20 cellular contexts compared by ENCODE assay signal in the genomic region with DNA sequence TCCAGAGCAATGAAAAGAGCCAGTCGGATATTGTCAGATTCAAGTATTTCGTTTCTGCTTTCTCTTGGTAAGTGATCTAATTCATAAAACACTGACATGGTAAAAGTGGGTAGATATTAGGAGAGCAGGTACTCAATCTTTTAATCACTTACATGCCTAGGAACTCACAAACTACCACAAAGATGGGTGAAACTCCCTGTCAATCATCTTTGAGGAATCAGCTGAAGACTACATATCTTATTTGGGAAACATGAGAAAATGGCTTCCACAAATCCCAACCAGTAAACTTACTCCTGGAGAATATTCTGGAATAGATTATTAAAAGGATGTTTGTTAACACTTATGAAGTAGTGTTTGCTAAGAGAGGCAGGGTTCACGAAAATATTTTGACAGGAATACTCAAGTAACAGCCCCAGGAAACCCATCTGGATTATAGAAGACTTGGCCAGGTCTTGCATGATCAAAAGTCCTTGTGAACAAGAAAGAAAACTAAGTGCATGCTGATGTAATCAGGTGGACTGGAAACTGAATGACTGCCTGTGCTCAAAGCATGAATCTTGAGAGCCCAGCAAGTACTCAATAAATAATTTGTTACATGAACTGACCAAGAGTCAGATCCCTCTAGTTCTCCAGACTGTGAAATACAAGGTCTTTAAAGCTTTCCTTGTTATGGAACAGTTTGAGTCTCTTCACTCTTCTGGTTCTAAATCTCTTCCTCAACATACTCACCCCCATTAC. TPM values are rescaled to one million over a fixed set of nuclear protein-coding genes. Genes with fewer than 3 reads are reported as not detected.
A peak's percentile ranks its signal among the peaks of the same experiment; 100 is the strongest.
DNase-seq lines count a peak whose midpoint lies in the region; ATAC-seq, FAIRE-seq and TF ChIP-seq lines count a peak whose summit lies in the region.
"Had no signal": no experiment of that assay in that cellular context is flagged by ENCODE, and none has a peak within 500 bp of the region (broad histone marks: within the 10 kb centered on the region; RNA-seq: fewer than 3 reads in every experiment).

No MANE protein-coding gene starts in this region.

- H3K36me3 Mint-ChIP-seq in activated CD4-positive, alpha-beta T cell treated with anti-CD3 and anti-CD28 coated beads, Interleukin-2, amount 10 ng/mL, durations not matched to agents 24 days and 14 days (ENCODE audit: low read depth) = peaks cover 48% of the 10 kb centered on the region
- H3K36me3 Mint-ChIP-seq in T-helper 17 cell (ENCODE audit: low read depth) (peaks cover 5% of the 10 kb centered on the region), type B pancreatic cell (peaks cover 21% of the 10 kb centered on the region)

- peaks cover 0 to 62% of the 10 kb centered on the region in 2 donors for H3K36me3 ChIP-seq in left lung

- no peaks in the 10 kb centered on the region for H3K27me3 ChIP-seq in left lung

- no peak overlapping the region for H3K27ac ChIP-seq in left lung
- H3K27ac ChIP-seq: PC-9, RWPE1 had no signal

- no peak overlapping the region for H3K4me3 ChIP-seq in left lung
- H3K4me3 ChIP-seq: PC-9 had no signal

- peak overlapping the region; percentile 9 for H3K27ac Mint-ChIP-seq in activated CD4-positive, alpha-beta T cell treated with anti-CD3 and anti-CD28 coated beads, Interleukin-2, amount 10 ng/mL, durations not matched to agents 24 days and 14 days
- H3K27ac Mint-ChIP-seq in T-helper 17 cell (peak overlapping the region; percentile 14), type B pancreatic cell (no peak overlapping the region)
- H3K27ac Mint-ChIP-seq: B cell, H9 had no signal

- DNase-seq in activated CD4-positive, alpha-beta T cell treated with anti-CD3 and anti-CD28 coated beads, Interleukin-2, amount 10 ng/mL, durations not matched to agents 24 days and 14 days = no peak
- DNase-seq in activated CD4-positive, alpha-beta T cell treated with anti-CD3 and anti-CD28 coated beads, Interleukin-2, amount 50 U/mL, for 4 hours = no peak
- DNase-seq in GM12892 (ENCODE audit: insufficient read length) (no peak), T-helper 17 cell (no peak), left lung (no peak), NCI-H1930 (lab: John Stamatoyannopoulos, UW) (no peak), type B pancreatic cell (ENCODE audit: extremely low spot score, unreplicated experiment) (no peak), UCSD-AML1 (lab: John Stamatoyannopoulos, UW; ENCODE audit: unreplicated experiment) (no peak)
- DNase-seq: 8988T, DMS 273 treated with DMSO at 0.1 percent for 48 hours, DND-41, H9, KBM-7, NCI-H1105 treated with DMSO at 0.1 percent for 48 hours, NCI-H187, NCI-H526, PC-9, SIG-M5 had no signal

- H3K9me3 ChIP-seq in T-helper 17 cell (ENCODE audit: control insufficient read depth, low read length, poor library complexity, severe bottlenecking) = no peaks in the 10 kb centered on the region
- no peaks in the 10 kb centered on the region for H3K9me3 ChIP-seq in left lung

- FAIRE-seq in GM12892 (lab: Jason Lieb, UNC) = no peak

- no peak overlapping the region for H3K4me3 Mint-ChIP-seq in activated CD4-positive, alpha-beta T cell treated with anti-CD3 and anti-CD28 coated beads, Interleukin-2, amount 10 ng/mL, durations not matched to agents 24 days and 14 days
- H3K4me3 Mint-ChIP-seq in T-helper 17 cell = no peak overlapping the region
- no peak overlapping the region for H3K4me3 Mint-ChIP-seq in type B pancreatic cell
- H3K4me3 Mint-ChIP-seq: B cell, H9 had no signal

- intact Hi-C loops in activated CD4-positive, alpha-beta T cell treated with anti-CD3 and anti-CD28 coated beads, Interleukin-2, amount 10 ng/mL, durations not matched to agents 24 days and 14 days (cut with micrococcal nuclease) = no loop called here
- intact Hi-C loops in left lung (cut with DNase I) = no loop called here

- 0 out of 2 replicates have a peak, but pooled peaks have one; percentile 20 for TF ChIP-seq POLR2A in GM12892 (IDR thresholded peaks at IDR 0.05; ENCODE audit: low read depth, low read length)

- H3K27me3 Mint-ChIP-seq in activated CD4-positive, alpha-beta T cell treated with anti-CD3 and anti-CD28 coated beads, Interleukin-2, amount 10 ng/mL, durations not matched to agents 24 days and 14 days = no peaks in the 10 kb centered on the region
- H3K27me3 Mint-ChIP-seq in T-helper 17 cell (no peaks in the 10 kb centered on the region), type B pancreatic cell (no peaks in the 10 kb centered on the region)
- H3K27me3 Mint-ChIP-seq: B cell had no signal

- TF ChIP-seq CTCF in left lung (IDR thresholded peaks at IDR 0.05) (no peak), type B pancreatic cell (conservative IDR thresholded peaks at IDR 0.05) (no peak)

- ATAC-seq in T-helper 17 cell (no peak), left lung (peak; percentile 73)

- no peaks in the 10 kb centered on the region for H3K4me1 ChIP-seq in left lung

- H3K9me3 Mint-ChIP-seq in activated CD4-positive, alpha-beta T cell treated with anti-CD3 and anti-CD28 coated beads, Interleukin-2, amount 10 ng/mL, durations not matched to agents 24 days and 14 days = no peaks in the 10 kb centered on the region
- H3K9me3 Mint-ChIP-seq in type B pancreatic cell = no peaks in the 10 kb centered on the region
- H3K9me3 Mint-ChIP-seq: H9 had no signal

- H3K4me1 Mint-ChIP-seq in activated CD4-positive, alpha-beta T cell treated with anti-CD3 and anti-CD28 coated beads, Interleukin-2, amount 10 ng/mL, durations not matched to agents 24 days and 14 days = peaks cover 14% of the 10 kb centered on the region
- peaks cover 4% of the 10 kb centered on the region for H3K4me1 Mint-ChIP-seq in T-helper 17 cell
- H3K4me1 Mint-ChIP-seq in type B pancreatic cell (ENCODE audit: unreplicated experiment) = no peaks in the 10 kb centered on the region

RNA-seq across cellular contexts. Expression of a gene that starts 15.5 kb away (rescaled TPM):
- 113 and 116 TPM in 2 replicates for total RNA-seq in activated CD4-positive, alpha-beta T cell treated with anti-CD3 and anti-CD28 coated beads, Interleukin-2, amount 10 ng/mL, durations not matched to agents 24 days and 14 days
- polyA plus RNA-seq in GM12892 (2012; ENCODE audit: missing spikeins) = 84.4 TPM
- 10 to 100 TPM; 46.8 to 48.3 TPM for total RNA-seq in T-helper 17 cell
- 100 to 1,000 TPM; 124 to 145 TPM for total RNA-seq in left lung
- 111 and 121 TPM in 2 replicates for total RNA-seq in type B pancreatic cell (ENCODE audit: low replicate concordance)

RNA-seq across cellular contexts. Expression of a gene that starts 28.9 kb away (rescaled TPM):
- 42.5 and 50.8 TPM in 2 replicates for total RNA-seq in activated CD4-positive, alpha-beta T cell treated with anti-CD3 and anti-CD28 coated beads, Interleukin-2, amount 10 ng/mL, durations not matched to agents 24 days and 14 days
- 40.2 TPM for polyA plus RNA-seq in GM12892 (2012; ENCODE audit: missing spikeins)
- total RNA-seq in T-helper 17 cell (1 to 10 TPM; 1.1 to 1.5 TPM), left lung (10 to 100 TPM in 1 of 2 donors, 1 to 10 TPM in 1; 2.7 to 12.7 TPM), type B pancreatic cell (ENCODE audit: low replicate concordance) (10.2 and 31.0 TPM in 2 replicates)
